ENCODE assay signal across 11 cellular contexts in the genomic region with DNA sequence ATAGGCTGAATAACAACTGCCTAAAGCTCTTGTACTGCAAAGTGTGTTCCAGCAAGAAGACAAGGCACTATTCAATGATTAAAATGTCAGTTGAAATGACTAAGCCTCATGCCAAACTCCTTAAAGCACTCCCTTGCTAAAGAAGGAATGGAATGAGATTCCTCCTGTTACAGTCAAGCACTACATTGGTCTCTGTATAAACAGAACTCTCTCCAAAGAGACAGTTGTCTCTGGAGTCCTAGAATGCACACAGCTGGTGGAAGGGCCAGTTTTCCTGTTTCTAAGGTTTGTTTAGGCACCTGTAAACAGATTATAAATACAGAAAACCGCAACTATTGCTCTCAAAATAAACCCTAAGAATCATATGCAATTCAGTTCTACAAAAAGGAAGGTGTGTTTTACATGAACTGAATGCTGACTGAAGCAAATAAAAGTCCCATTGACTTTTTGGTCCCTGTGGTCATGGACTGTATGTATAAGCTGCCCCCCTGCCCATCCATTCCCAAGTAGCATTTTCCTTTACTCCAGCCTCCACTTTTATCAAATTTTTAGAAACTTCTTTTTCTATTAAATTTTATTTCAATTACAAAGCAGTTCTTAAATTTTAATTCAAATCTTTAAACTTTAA. TPM values are rescaled to one million over a fixed set of nuclear protein-coding genes. Genes with fewer than 3 reads are reported as not detected.
DNase-seq lines count a peak whose midpoint lies in the region; ATAC-seq, FAIRE-seq and TF ChIP-seq lines count a peak whose summit lies in the region.
"Had no signal": no experiment of that assay in that cellular context is flagged by ENCODE, and none has a peak within 500 bp of the region (broad histone marks: within the 10 kb centered on the region; RNA-seq: fewer than 3 reads in every experiment).

No MANE protein-coding gene starts in this region.

- no peak overlapping the region for H2AFZ ChIP-seq in H1 (ENCODE audit: low read length)

- H3K4ac ChIP-seq in H1 (replicated peaks; ENCODE audit: insufficient read length, low read depth, low read length) (no peak overlapping the region), mesendoderm (ENCODE audit: low read depth, low read length) (no peak overlapping the region)

- FAIRE-seq in A549 (lab: Jason Lieb, UNC) = peak; percentile 78
- FAIRE-seq in H1 (lab: Jason Lieb, UNC) = peak; percentile 75

- TF ChIP-seq CTCF in A549 (IDR thresholded peaks at IDR 0.05) = no peak
- no peak for TF ChIP-seq CTCF in H1 (IDR thresholded peaks at IDR 0.05; ENCODE audit: control extremely low read depth in 1 of 3, insufficient read depth in 1 of 3, low read depth in 1 of 3, low read length in 3 of 3)

- H3K4me3 ChIP-seq in A549 (no peak overlapping the region), HUES64 (ENCODE audit: low read length) (no peak overlapping the region), H1 (ENCODE audit: extremely low read depth in 1 of 4, insufficient read depth in 2 of 4, low read depth in 3 of 4, low read length in 4 of 4) (no peak overlapping the region), mesendoderm (ENCODE audit: low read length) (no peak overlapping the region)

- DNase-seq in A549 (ENCODE audit: low read depth in 1 of 2, low spot score in 1 of 2) (peak; percentile 15 to 70), H1 (ENCODE audit: low read depth in 1 of 2, low spot score in 2 of 2) (no peak), mesendoderm (peak; percentile 75), iPS-NIHi11 (ENCODE audit: low spot score) (no peak), NCI-H1417 treated with DMSO at 0.1 percent for 48 hours (lab: John Stamatoyannopoulos, UW) (no peak), MV-4-11 (lab: John Stamatoyannopoulos, UW) (no peak)
- DNase-seq: central memory CD4-positive, alpha-beta T cell; NCI-H2227 treated with DMSO at 0.1 percent for 48 hours had no signal

- no peak overlapping the region for H3K14ac ChIP-seq in H1 (ENCODE audit: insufficient read length)

- peak; percentile 90 to 96 for ATAC-seq in A549
- ATAC-seq in GM18870 (IDR thresholded peaks at IDR 0.05; ENCODE audit: unreplicated experiment) = no peak

- H4K8ac ChIP-seq in H1 (ENCODE audit: extremely low read depth, insufficient read depth, low read length) (no peak overlapping the region), mesendoderm (ENCODE audit: low read depth, low read length) (no peak overlapping the region)

- H3K56ac ChIP-seq in H1 (replicated peaks; ENCODE audit: insufficient read length, low read depth, low read length) (no peak overlapping the region), mesendoderm (ENCODE audit: low read length) (peak overlapping the region; percentile 11)

- peaks cover 69% of the 10 kb centered on the region for H3K4me1 ChIP-seq in A549
- H3K4me1 ChIP-seq in HUES64 (ENCODE audit: insufficient read depth, low read length) = peaks cover 33% of the 10 kb centered on the region
- H3K4me1 ChIP-seq in H1 (replicated peaks in 1 of 4; ENCODE audit: control insufficient read depth in 3 of 4, insufficient read depth in 4 of 4, low read length in 3 of 4) = peaks cover 0 to 18% (median 5%) of the 10 kb centered on the region in 4 experiments; a peak in 2 of 7 replicates
- H3K4me1 ChIP-seq in mesendoderm (ENCODE audit: control insufficient read depth, low read depth, low read length) = no peaks in the 10 kb centered on the region

- H3K79me2 ChIP-seq in H1 (ENCODE audit: control insufficient read depth in 1 of 2, insufficient read depth in 2 of 2, low read length in 2 of 2) (peaks cover 0 to 84% of the 10 kb centered on the region in 2 experiments; a peak in 3 of 4 replicates), mesendoderm (ENCODE audit: control insufficient read depth, insufficient read depth, low read length) (peaks cover 2% of the 10 kb centered on the region)

- peak overlapping the region; percentile 53 to 78 for H3K27ac ChIP-seq in A549
- peak overlapping the region; percentile 72 for H3K27ac ChIP-seq in HUES64 (ENCODE audit: low read depth, low read length)
- H3K27ac ChIP-seq in H1 (ENCODE audit: low read depth, low read length) = no peak overlapping the region
- no peak overlapping the region for H3K27ac ChIP-seq in mesendoderm (ENCODE audit: low read depth, low read length)
- H3K27ac ChIP-seq: C4-2B had no signal

- H3K9ac ChIP-seq in HUES64 (ENCODE audit: low read depth, low read length) (no peak overlapping the region), H1 (replicated peaks in 1 of 4; ENCODE audit: extremely low read depth in 1 of 4, low read depth in 3 of 4, low read length in 3 of 4) (no peak overlapping the region), mesendoderm (ENCODE audit: low read length) (no peak overlapping the region)

- H3K79me1 ChIP-seq in H1 (ENCODE audit: low read depth, low read length) (no peaks in the 10 kb centered on the region; the same call in 1 of the 2 replicates), mesendoderm (ENCODE audit: low read length) (peaks cover 10% of the 10 kb centered on the region)

- POLR2A ChIA-PET in A549 (lab: Yijun Ruan, JAX) (no interaction called here), H1 (lab: Charles Lee; ENCODE audit: partially characterized antibody) (no interaction called here)

- H3K36me3 ChIP-seq in HUES64 (ENCODE audit: insufficient read depth, low read length) = peaks cover 8% of the 10 kb centered on the region; the same call in 1 of the 2 replicates
- peaks cover 0 to 1% (median 0%) of the 10 kb centered on the region in 4 experiments; a peak in 1 of 8 replicates for H3K36me3 ChIP-seq in H1 (ENCODE audit: control insufficient read depth in 2 of 4, insufficient read depth in 4 of 4, low read length in 3 of 4)
- H3K36me3 ChIP-seq in mesendoderm (ENCODE audit: control insufficient read depth, insufficient read depth, low read length) = no peaks in the 10 kb centered on the region

- H2BK15ac ChIP-seq in H1 (ENCODE audit: low read length) = no peak overlapping the region
- H2BK15ac ChIP-seq in mesendoderm (replicated peaks; ENCODE audit: low read depth) = no peak overlapping the region

- H2BK5ac ChIP-seq in H1 (ENCODE audit: low read depth, low read length) (no peak overlapping the region), mesendoderm (ENCODE audit: low read length) (no peak overlapping the region)

- TF ChIP-seq POLR2A in A549 (IDR thresholded peaks at IDR 0.05; ENCODE audit: low read length) (no peak), H1 (IDR thresholded peaks at IDR 0.05; ENCODE audit: control extremely low read depth in 1 of 2, low read depth in 2 of 2, low read length in 2 of 2) (no peak)

- H2BK120ac ChIP-seq in H1 (replicated peaks; ENCODE audit: low read depth, low read length) (no peak overlapping the region), mesendoderm (ENCODE audit: low read depth, low read length) (no peak overlapping the region)

- H3K27me3 ChIP-seq in HUES64 (ENCODE audit: insufficient read depth, low read length) (no peaks in the 10 kb centered on the region), H1 (replicated peaks in 1 of 4; ENCODE audit: control insufficient read depth in 3 of 4, extremely low read depth in 1 of 4, insufficient read depth in 3 of 4, low read length in 3 of 4) (no peaks in the 10 kb centered on the region), mesendoderm (ENCODE audit: insufficient read depth, low read length, poor library complexity) (no peaks in the 10 kb centered on the region)

- H4K5ac ChIP-seq in H1 (ENCODE audit: insufficient read length, low read depth, low read length) (no peak overlapping the region), mesendoderm (ENCODE audit: low read length) (no peak overlapping the region)

- H3K18ac ChIP-seq in H1 (ENCODE audit: extremely low read depth, low read length) = no peak overlapping the region; the same call in 1 of the 2 replicates
- H3K18ac ChIP-seq in mesendoderm (ENCODE audit: low read length) = peak overlapping the region; percentile 39

- H2BK20ac ChIP-seq in H1 (ENCODE audit: low read length) = no peak overlapping the region

- no peaks in the 10 kb centered on the region for H4K20me1 ChIP-seq in H1 (replicated peaks in 1 of 2; ENCODE audit: control insufficient read depth in 1 of 2, insufficient read depth in 2 of 2, low read length in 2 of 2)

- H3K23ac ChIP-seq in H1 (ENCODE audit: insufficient read length) = no peak overlapping the region
- H3K23ac ChIP-seq in mesendoderm (ENCODE audit: low read length) = no peak overlapping the region

- no peak overlapping the region for H2BK12ac ChIP-seq in H1 (ENCODE audit: low read depth, low read length)

- CTCF ChIA-PET in A549 (lab: Yijun Ruan, JAX) = interaction anchor here (0.8 kb wide), 1 partner anchor 9 kb away, joined by 6 read pairs; no protein-coding TSS in a partner anchor
- CTCF ChIA-PET in H1 (lab: Charles Lee; ENCODE audit: partially characterized antibody) = interaction anchor here (1.8 kb wide), 1 partner anchor 43 kb away, joined by 9 read pairs; no protein-coding TSS in a partner anchor

- no peak for TF ChIP-seq RAD21 in A549 (conservative IDR thresholded peaks at IDR 0.05 in 1 of 2, IDR thresholded peaks at IDR 0.05 in 1 of 2)
- no peak for TF ChIP-seq RAD21 in H1 (IDR thresholded peaks at IDR 0.05 in 1 of 2, conservative IDR thresholded peaks at IDR 0.05 in 1 of 2; ENCODE audit: low read depth in 2 of 2, low read length in 2 of 2)

- H3K9me3 ChIP-seq in A549 = no peaks in the 10 kb centered on the region
- no peaks in the 10 kb centered on the region for H3K9me3 ChIP-seq in HUES64 (ENCODE audit: insufficient read depth, low read depth, low read length)
- no peaks in the 10 kb centered on the region for H3K9me3 ChIP-seq in H1 (ENCODE audit: insufficient read depth in 2 of 2, low read depth in 1 of 2, low read length in 1 of 2)

- H3K23me2 ChIP-seq in H1 (ENCODE audit: low read depth, low read length) = no peaks in the 10 kb centered on the region

- TF ChIP-seq EP300 in A549 (IDR thresholded peaks at IDR 0.05) (no peak; a peak in 1 of 5 replicates), H1 (IDR thresholded peaks at IDR 0.05; ENCODE audit: borderline replicate concordance in 1 of 2, low read depth in 2 of 2, low read length in 2 of 2) (no peak)

- H4K91ac ChIP-seq in H1 (replicated peaks; ENCODE audit: insufficient read length, low read length) = no peak overlapping the region

- no peak overlapping the region for H2AK5ac ChIP-seq in H1 (ENCODE audit: low read depth, low read length)
- H2AK5ac ChIP-seq in mesendoderm (ENCODE audit: low read length) = no peak overlapping the region

- H3K4me2 ChIP-seq in A549 = peak overlapping the region; percentile 75
- no peak overlapping the region; a peak in 1 of 4 replicates for H3K4me2 ChIP-seq in H1 (ENCODE audit: insufficient read depth in 1 of 2, low read depth in 2 of 2, low read length in 2 of 2)
- H3K4me2 ChIP-seq in mesendoderm (ENCODE audit: low read length) = no peak overlapping the region

- 0% methylated on average over 1 of the region's 1 CpG for WGBS in A549 (ENCODE audit: missing lambda C conversion rate)
- WGBS in HUES64 = 33% methylated on average over 1 of the region's 1 CpG
- WGBS in H1 (ENCODE audit: extremely low coverage in 1 of 2, insufficient coverage in 1 of 2, insufficient read length in 1 of 2, insufficient replicate concordance in 2 of 2, low coverage in 1 of 2, low lambda C conversion rate in 2 of 2, missing lambda C conversion rate in 1 of 2), 2 experiments = 42% methylated on average over 1 of the region's 1 CpG; no CpG with 5 or more reads in 1 of the 2 experiments
- no CpG with 5 or more reads among the region's 1 CpG for WGBS in mesendoderm (ENCODE audit: extremely low coverage, insufficient coverage, low lambda C conversion rate)

RNA-seq across cellular contexts. Expression of a gene that starts 47.0 kb away (rescaled TPM):
- polyA plus RNA-seq in A549 (2011; rRNA removed) (177 and 225 TPM in 2 replicates), A549 (2017; fragmentation: RNase III; extraction: RNeasy Plus Mini Kit Qiagen cat#74134 plus additional on column Dnase treatment) (62.2 to 68.5 TPM (median 62.8 TPM) in 3 replicates), H1 (2011; rRNA removed) (84.0 and 94.4 TPM in 2 replicates)
- polyA plus RNA-seq in A549 (2012; cell fraction: cytosol; rRNA removed) = 57.1 and 63.7 TPM in 2 replicates
- polyA plus RNA-seq in A549 (2012; cell fraction: nucleus; rRNA removed) = 201 and 278 TPM in 2 replicates
- polyA minus RNA-seq in A549 (2011; rRNA and poly(A)+ RNA removed) = 1,227 and 1,657 TPM in 2 replicates
- 50.1 TPM for polyA plus RNA-seq in HUES64 (2013, experiment 1 of 2)
- 58.0 TPM for polyA plus RNA-seq in HUES64 (2013, experiment 2 of 2)
- total RNA-seq in H1 (2021; fragmentation: NEBNext Ultra II Directional; extraction: Animal tissue kit (Norgen Biotek cat#: 25700)) = 137 and 144 TPM in 2 replicates
- polyA plus RNA-seq in H1 (2011; cell fraction: cytosol; rRNA removed) = 74.4 TPM
- polyA plus RNA-seq in H1 (2011; cell fraction: nucleus; rRNA removed) = 371 TPM
- 73.7 to 125 TPM (median 95.6 TPM) in 4 replicates for polyA plus RNA-seq in H1 (2012, experiment 1 of 2)
- polyA plus RNA-seq in H1 (2012, experiment 2 of 2) = 10.8 TPM
- polyA plus RNA-seq in H1 (2013, experiment 1 of 2) = 93.1 TPM
- polyA plus RNA-seq in H1 (2013, experiment 2 of 2) = 69.3 TPM
- polyA minus RNA-seq in H1 (2011; rRNA and poly(A)+ RNA removed) = 977 and 1,176 TPM in 2 replicates
- polyA minus RNA-seq in H1 (2011; cell fraction: cytosol; rRNA and poly(A)+ RNA removed) = 243 TPM
- 409 TPM for polyA minus RNA-seq in H1 (2011; cell fraction: nucleus; rRNA and poly(A)+ RNA removed)
- 32.3 TPM for polyA plus RNA-seq in mesendoderm (2013, experiment 1 of 2)
- polyA plus RNA-seq in mesendoderm (2013, experiment 2 of 2) = 29.4 TPM

Comparison
In these comparisons a context has a peak if more than half of its experiments do, and no peak if none do; other contexts are left out.
1. DNase-seq: peak in A549 (2 of 2) and mesendoderm (single experiment); none in H1 (0 of 2), iPS-NIHi11 (single experiment), NCI-H1417 treated with DMSO at 0.1 percent for 48 hours (single experiment) and MV-4-11 (single experiment).
2. H3K27ac ChIP-seq: peak in A549 (2 of 2) and HUES64 (single experiment); none in H1 (single experiment) and mesendoderm (single experiment).